In genomic region chr5:173473293-173473692, GRCh38 we compare ENCODE assay signal across 13 cellular contexts.
DNase-seq lines count a peak whose midpoint lies in the region; ATAC-seq and TF ChIP-seq lines count a peak whose summit lies in the region.
"Had no signal": no experiment of that assay in that cellular context is flagged by ENCODE, and none has a peak within 500 bp of the region (broad histone marks: within the 10 kb centered on the region; RNA-seq: fewer than 3 reads in every experiment).

No MANE protein-coding gene starts in this region.

- H3K4me1 ChIP-seq in osteoblast (ENCODE audit: insufficient read depth, low read length) (peaks cover 66% of the 10 kb centered on the region), upper lobe of left lung (peaks cover 0 to 4% (median 0%) of the 10 kb centered on the region in 4 donors)
- H3K4me1 ChIP-seq: Caco-2 had no signal

- H2AFZ ChIP-seq in osteoblast (ENCODE audit: low read length): no peak overlapping the region

- no peaks in the 10 kb centered on the region for H4K20me1 ChIP-seq in osteoblast (ENCODE audit: insufficient read depth, low read length)

- ATAC-seq in upper lobe of left lung (ENCODE audit: low FRiP score in 2 of 2) (no peak), HG02973 (IDR thresholded peaks at IDR 0.05; ENCODE audit: unreplicated experiment) (no peak)

- no peak overlapping the region for H3K4me2 ChIP-seq in osteoblast (ENCODE audit: insufficient read depth, low read length)

- no peaks in the 10 kb centered on the region for H3K79me2 ChIP-seq in osteoblast (ENCODE audit: insufficient read depth, low read length)

- no peak overlapping the region for H3K4me3 ChIP-seq in osteoblast (ENCODE audit: insufficient read depth, low read length)
- H3K4me3 ChIP-seq in upper lobe of left lung: no peak overlapping the region

- no peak for TF ChIP-seq EP300 in upper lobe of left lung (IDR thresholded peaks at IDR 0.05)

- no peaks in the 10 kb centered on the region for H3K9me3 ChIP-seq in osteoblast (ENCODE audit: low read depth, low read length)
- H3K9me3 ChIP-seq in upper lobe of left lung: no peaks in the 10 kb centered on the region

- no peak for DNase-seq in RWPE1 (ENCODE audit: low spot score)
- DNase-seq in epithelial cell of prostate (ENCODE audit: low read depth, low spot score): no peak
- DNase-seq in osteoblast (ENCODE audit: insufficient read length, low spot score, missing footprints): no peak
- DNase-seq in upper lobe of left lung: no peak
- DNase-seq in NCI-H82 (lab: John Stamatoyannopoulos, UW): no peak
- no peak for DNase-seq in HPDE6-E6E7 (ENCODE audit: extremely low spot score)
- DNase-seq: activated B cell treated with CpG ODN at 0.5 μM for 24 hours; Caco-2; effector CD4-positive, alpha-beta T cell; Karpas-422; NCI-H2029; NCI-H774 had no signal

- POLR2A ChIA-PET in RWPE1 (lab: Yijun Ruan, JAX; ENCODE audit: low non-redundant PET): no interaction called here

- peak overlapping the region; percentile 85 for H3K27ac ChIP-seq in RWPE1
- peak overlapping the region; percentile 52 for H3K27ac ChIP-seq in epithelial cell of prostate
- peak overlapping the region; percentile 98 for H3K27ac ChIP-seq in osteoblast (ENCODE audit: low read depth, low read length)
- H3K27ac ChIP-seq in upper lobe of left lung: peak overlapping the region; percentile 40 to 69 (median 56)

- 71 to 77% methylated on average over 6 of the region's 6 CpGs for WGBS in upper lobe of left lung, 2 donors

- H3K27me3 ChIP-seq in osteoblast (ENCODE audit: insufficient read depth, low read length) (no peaks in the 10 kb centered on the region), upper lobe of left lung (no peaks in the 10 kb centered on the region)

- TF ChIP-seq POLR2A in upper lobe of left lung (IDR thresholded peaks at IDR 0.05): no peak

- CTCF ChIA-PET in RWPE1 (lab: Yijun Ruan, JAX): no interaction called here

- H3K36me3 ChIP-seq in osteoblast (ENCODE audit: insufficient read depth, low read length) (no peaks in the 10 kb centered on the region), upper lobe of left lung (no peaks in the 10 kb centered on the region)

- TF ChIP-seq CTCF in RWPE1 (conservative IDR thresholded peaks at IDR 0.05; ENCODE audit: low read depth): no peak
- no peak for TF ChIP-seq CTCF in osteoblast (IDR thresholded peaks at IDR 0.05; ENCODE audit: extremely low read depth, low read depth, low read length)
- no peak for TF ChIP-seq CTCF in upper lobe of left lung (IDR thresholded peaks at IDR 0.05)
